In the genomic region with DNA sequence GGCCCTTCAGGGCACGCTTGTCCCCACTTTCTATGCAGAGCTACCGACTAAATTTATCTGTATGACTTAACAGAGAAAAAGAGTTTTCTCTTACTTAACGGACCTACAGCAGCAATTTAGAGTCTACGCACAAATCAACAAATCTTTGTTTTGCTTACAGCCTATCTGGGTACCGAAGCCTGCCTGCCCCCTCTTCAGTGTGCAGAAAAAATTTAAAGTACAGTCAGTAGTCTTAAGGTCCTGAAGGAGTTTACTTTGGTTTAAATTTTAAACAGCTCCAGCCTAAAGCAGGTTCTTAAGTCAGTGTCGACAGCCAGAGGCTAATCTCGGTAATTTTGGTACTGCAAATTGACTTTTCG, we compare ENCODE assay signal across 8 cellular contexts. TPM values are rescaled to one million over a fixed set of nuclear protein-coding genes. Genes with fewer than 3 reads are reported as not detected.
DNase-seq lines count a peak whose midpoint lies in the region; ATAC-seq and TF ChIP-seq lines count a peak whose summit lies in the region.

No MANE protein-coding gene starts in this region.

- H3K27me3 ChIP-seq in ACC112 (ENCODE audit: insufficient read depth, low read length) (no peaks in the 10 kb centered on the region), IMR-90 (ENCODE audit: control insufficient read depth, insufficient read depth, low read length) (no peaks in the 10 kb centered on the region), mucosa of rectum (ENCODE audit: control insufficient read depth in 2 of 2, insufficient read depth in 2 of 2, low read length in 2 of 2) (no peaks in the 10 kb centered on the region)

- in situ Hi-C loops in IMR-90 (cut with MboI; ENCODE audit: low sequenced_read_pairs), result no loop called here
- in situ Hi-C loops in GM13976 (cut with MboI; ENCODE audit: low sequenced_read_pairs, unreplicated experiment), result no loop called here

- no peak overlapping the region for H2BK120ac ChIP-seq in IMR-90 (ENCODE audit: low read depth, low read length)

- H3K4me3 ChIP-seq in ACC112 (ENCODE audit: low read depth, low read length) (peak overlapping the region; percentile 97), IMR-90 (ENCODE audit: insufficient read depth, low read depth, low read length) (peak overlapping the region; percentile 67), mucosa of rectum (ENCODE audit: low read length in 2 of 2) (peak overlapping the region; percentile 88 to 91)

- dilution Hi-C loops in IMR-90 (cut with HindIII; ENCODE audit: low sequenced_read_pairs, unreplicated experiment), result no loop called here

- H3K27ac ChIP-seq in ACC112 (ENCODE audit: low read depth, low read length) (peak overlapping the region; percentile 56), IMR-90 (ENCODE audit: insufficient read depth, low read length) (peak overlapping the region; percentile 67), caudate nucleus (ENCODE audit: low read depth, low read length) (peak overlapping the region; percentile 42), mucosa of rectum (ENCODE audit: low read depth in 2 of 2, low read length in 2 of 2) (peak overlapping the region; percentile 91 to 93)

- peak overlapping the region; percentile 92; the same call in 1 of the 2 replicates for H3K56ac ChIP-seq in IMR-90 (ENCODE audit: extremely low read depth, insufficient read depth, low read length)

- H2BK5ac ChIP-seq in IMR-90 (ENCODE audit: low read depth, low read length, poor library complexity, severe bottlenecking), result peak overlapping the region; percentile 68

- peaks cover 15% of the 10 kb centered on the region for H3K4me1 ChIP-seq in ACC112 (ENCODE audit: control insufficient read depth, insufficient read depth, low read length, unreplicated experiment)
- peaks cover 5% of the 10 kb centered on the region for H3K4me1 ChIP-seq in IMR-90 (ENCODE audit: control insufficient read depth, insufficient read depth, low read length)
- H3K4me1 ChIP-seq in mucosa of rectum (ENCODE audit: control insufficient read depth in 2 of 2, insufficient read depth in 2 of 2, low read length in 2 of 2), result peaks cover 25 to 34% of the 10 kb centered on the region in 2 donors

- no peak overlapping the region; the same call in none of the 2 replicates for H3K18ac ChIP-seq in IMR-90 (ENCODE audit: low read depth, low read length)

- peaks cover 31% of the 10 kb centered on the region; the same call in 1 of the 2 replicates for H4K20me1 ChIP-seq in IMR-90 (ENCODE audit: insufficient read depth, low read length)

- H3K9ac ChIP-seq in IMR-90 (ENCODE audit: low read depth, low read length) (peak overlapping the region; percentile 99), mucosa of rectum (ENCODE audit: low read depth in 1 of 2, low read length in 2 of 2) (peak overlapping the region; percentile 89)

- DNase-seq in IMR-90, result no peak
- DNase-seq in caudate nucleus (lab: John Stamatoyannopoulos, UW), result no peak
- no peak for DNase-seq in GM13976 (ENCODE audit: low spot score)
- no peak for DNase-seq in stimulated activated CD4-positive, alpha-beta T cell treated with anti-CD3 and anti-CD28 coated beads, Interleukin-4, amount 100 ng/mL, for 24 hours

- peaks cover 15 to 39% of the 10 kb centered on the region in 2 experiments for H3K79me1 ChIP-seq in IMR-90 (ENCODE audit: low read depth in 1 of 2, low read length in 2 of 2)

- peak overlapping the region; percentile 14; the same call in 1 of the 2 replicates for H4K91ac ChIP-seq in IMR-90 (ENCODE audit: insufficient read depth, low read depth, low read length)

- 0% methylated on average over 2 of the region's 8 CpGs; no CpG with 5 or more reads in 1 of the 2 experiments for WGBS in IMR-90 (ENCODE audit: extremely low coverage in 2 of 2, insufficient read length in 1 of 2), 2 experiments

- H3K36me3 ChIP-seq in ACC112 (ENCODE audit: insufficient read depth, low read length) (peaks cover 10% of the 10 kb centered on the region; the same call in 1 of the 2 replicates), IMR-90 (ENCODE audit: control insufficient read depth, insufficient read depth, low read length) (no peaks in the 10 kb centered on the region; the same call in 1 of the 2 replicates), mucosa of rectum (ENCODE audit: control insufficient read depth in 2 of 2, insufficient read depth in 2 of 2, low read length in 2 of 2) (peaks cover 6 to 12% of the 10 kb centered on the region in 2 donors)

- H2AK9ac ChIP-seq in IMR-90 (replicated peaks; ENCODE audit: low read depth, low read length, poor library complexity), result peak overlapping the region; percentile 79

- H3K4ac ChIP-seq in IMR-90 (ENCODE audit: low read depth, low read length), result peak overlapping the region; percentile 58; the same call in 1 of the 2 replicates

- intact Hi-C loops in IMR-90 (cut with micrococcal nuclease), result loop anchor here (5.0 kb wide), 1 partner anchor 38 kb away; no protein-coding TSS in a partner anchor

- TF ChIP-seq CTCF in IMR-90 (conservative IDR thresholded peaks at IDR 0.05; ENCODE audit: low read depth, low read length) (no peak), GM13976 (IDR thresholded peaks at IDR 0.05; ENCODE audit: borderline replicate concordance, control extremely low read depth, extremely low read depth, insufficient read depth, missing control alignments) (no peak)

- H3K79me2 ChIP-seq in ACC112 (ENCODE audit: control insufficient read depth, insufficient read depth, low read length, unreplicated experiment), result peaks cover 55% of the 10 kb centered on the region

- peak overlapping the region; percentile 63 for H3K23ac ChIP-seq in IMR-90 (ENCODE audit: low read depth, low read length)

- H2AK5ac ChIP-seq in IMR-90 (ENCODE audit: low read depth, low read length), result peak overlapping the region; percentile 30; the same call in 1 of the 2 replicates

- H3K9me3 ChIP-seq in IMR-90 (ENCODE audit: control insufficient read depth, insufficient read depth, low read length) (no peaks in the 10 kb centered on the region), mucosa of rectum (ENCODE audit: control insufficient read depth in 2 of 2, low read length in 2 of 2) (no peaks in the 10 kb centered on the region)

- H4K8ac ChIP-seq in IMR-90 (ENCODE audit: low read depth in 2 of 2, low read length in 2 of 2), result peak overlapping the region; percentile 13 to 69; a peak in 2 of 4 replicates

- H3K14ac ChIP-seq in IMR-90 (replicated peaks; ENCODE audit: low read depth, low read length), result peak overlapping the region; percentile 35; the same call in 1 of the 2 replicates

- no peak overlapping the region for H2BK15ac ChIP-seq in IMR-90 (ENCODE audit: low read depth, low read length)

- peak overlapping the region; percentile 99 for H3K4me2 ChIP-seq in IMR-90 (ENCODE audit: low read depth, low read length)

- no TSS peak for BruUV-seq in IMR-90 (replicated peaks; lab: Mats Ljungman, UMichigan)

- ATAC-seq in IMR-90 (ENCODE audit: low read depth) (no peak), GM18502 (IDR thresholded peaks at IDR 0.05; ENCODE audit: poor library complexity, unreplicated experiment) (no peak), GM21515 (IDR thresholded peaks at IDR 0.05; ENCODE audit: unreplicated experiment) (no peak)

- H4K5ac ChIP-seq in IMR-90 (ENCODE audit: low read depth, low read length), result peak overlapping the region; percentile 10; the same call in 1 of the 2 replicates

- H3K9me1 ChIP-seq in IMR-90 (ENCODE audit: insufficient read depth, low read length), result peaks cover 11% of the 10 kb centered on the region; the same call in 1 of the 2 replicates

- CTCF ChIA-PET in IMR-90 (lab: Yijun Ruan, JAX), result interaction anchor here (0.6 to 1.3 kb wide), 3 partner anchors 30 to 692 kb away, joined by 4 to 6 read pairs (median 5); no protein-coding TSS in a partner anchor

- TF ChIP-seq POLR2A in IMR-90 (IDR thresholded peaks at IDR 0.05; ENCODE audit: low read depth, low read length), result no peak

- H2AFZ ChIP-seq in ACC112 (ENCODE audit: low read length, unreplicated experiment) (peak overlapping the region; percentile 64), IMR-90 (replicated peaks; ENCODE audit: low read length, poor library complexity) (peak overlapping the region; percentile 90)

- H2BK20ac ChIP-seq in IMR-90 (ENCODE audit: low read depth, low read length), result no peak overlapping the region

- no peak for TF ChIP-seq RAD21 in IMR-90 (IDR thresholded peaks at IDR 0.05; ENCODE audit: low read length)

- POLR2A ChIA-PET in IMR-90 (lab: Charles Lee; ENCODE audit: unreplicated experiment), result interaction anchor here (0.6 kb wide), 1 partner anchor 71 kb away, joined by 4 read pairs; no protein-coding TSS in a partner anchor

TF ChIP-seq in IMR-90, 13 proteins besides CTCF, POLR2A, EP300 and RAD21 (continues in another document):
- TF ChIP-seq NFE2L2 (IDR thresholded peaks at IDR 0.05; ENCODE audit: low read depth, low read length) (no peak), CEBPB (IDR thresholded peaks at IDR 0.05; ENCODE audit: low read depth, low read length) (no peak), SMC3 (IDR thresholded peaks at IDR 0.05; ENCODE audit: low read depth, low read length) (no peak), MXI1 (IDR thresholded peaks at IDR 0.05; ENCODE audit: borderline replicate concordance, low read depth, low read length) (no peak), MAFK (IDR thresholded peaks at IDR 0.05; ENCODE audit: low read depth, low read length) (no peak), MAZ (IDR thresholded peaks at IDR 0.05; ENCODE audit: borderline replicate concordance, low read depth, low read length) (no peak), CHD1 (IDR thresholded peaks at IDR 0.05; ENCODE audit: low read depth, low read length) (no peak)
- TF ChIP-seq, protein P1, sequence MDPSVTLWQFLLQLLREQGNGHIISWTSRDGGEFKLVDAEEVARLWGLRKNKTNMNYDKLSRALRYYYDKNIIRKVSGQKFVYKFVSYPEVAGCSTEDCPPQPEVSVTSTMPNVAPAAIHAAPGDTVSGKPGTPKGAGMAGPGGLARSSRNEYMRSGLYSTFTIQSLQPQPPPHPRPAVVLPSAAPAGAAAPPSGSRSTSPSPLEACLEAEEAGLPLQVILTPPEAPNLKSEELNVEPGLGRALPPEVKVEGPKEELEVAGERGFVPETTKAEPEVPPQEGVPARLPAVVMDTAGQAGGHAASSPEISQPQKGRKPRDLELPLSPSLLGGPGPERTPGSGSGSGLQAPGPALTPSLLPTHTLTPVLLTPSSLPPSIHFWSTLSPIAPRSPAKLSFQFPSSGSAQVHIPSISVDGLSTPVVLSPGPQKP (IDR thresholded peaks at IDR 0.05; ENCODE audit: borderline replicate concordance, low read depth, low read length), result no peak
- TF ChIP-seq, protein P2, sequence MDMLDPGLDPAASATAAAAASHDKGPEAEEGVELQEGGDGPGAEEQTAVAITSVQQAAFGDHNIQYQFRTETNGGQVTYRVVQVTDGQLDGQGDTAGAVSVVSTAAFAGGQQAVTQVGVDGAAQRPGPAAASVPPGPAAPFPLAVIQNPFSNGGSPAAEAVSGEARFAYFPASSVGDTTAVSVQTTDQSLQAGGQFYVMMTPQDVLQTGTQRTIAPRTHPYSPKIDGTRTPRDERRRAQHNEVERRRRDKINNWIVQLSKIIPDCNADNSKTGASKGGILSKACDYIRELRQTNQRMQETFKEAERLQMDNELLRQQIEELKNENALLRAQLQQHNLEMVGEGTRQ (IDR thresholded peaks at IDR 0.05; ENCODE audit: low read depth, low read length), result no peak

RNA-seq across cellular contexts. Expression of a gene that starts 0.6 kb away (rescaled TPM):
- 40.9 and 44.2 TPM in 2 replicates for total RNA-seq in IMR-90 (2012; rRNA removed)
- polyA plus RNA-seq in IMR-90 (2012; rRNA removed), result 12.8 and 19.0 TPM in 2 replicates
- 1.8 and 2.5 TPM in 2 replicates for polyA plus RNA-seq in IMR-90 (2012; cell fraction: cytosol; rRNA removed)
- 7.0 and 36.5 TPM in 2 replicates for polyA plus RNA-seq in IMR-90 (2012; cell fraction: nucleus; rRNA removed; ENCODE audit: low replicate concordance)

Comparison
In these comparisons a context has a peak if more than half of its experiments do, and no peak if none do; other contexts are left out.
1. H3K27ac ChIP-seq: peak in every context shown above with its lines; median percentile 92 in mucosa of rectum; 67 in IMR-90; 56 in ACC112; 42 in caudate nucleus.